Comparison of ENCODE assay signal across 12 cellular contexts in genomic region chr5:149406203-149406978, GRCh38. TPM values are rescaled to one million over a fixed set of nuclear protein-coding genes. Genes with fewer than 3 reads are reported as not detected.
DNase-seq lines count a peak whose midpoint lies in the region; ATAC-seq and TF ChIP-seq lines count a peak whose summit lies in the region.
"Had no signal": no experiment of that assay in that cellular context is flagged by ENCODE, and none has a peak within 500 bp of the region (broad histone marks: within the 10 kb centered on the region; RNA-seq: fewer than 3 reads in every experiment).

No MANE protein-coding gene starts in this region.

- no peak overlapping the region for H2BK120ac ChIP-seq in neuronal stem cell (ENCODE audit: low read depth, low read length)

- H3K9me3 Mint-ChIP-seq in WTC11: no peaks in the 10 kb centered on the region
- H3K9me3 Mint-ChIP-seq: activated naive CD4-positive, alpha-beta T cell treated with anti-CD3 and anti-CD28 coated beads for 36 hours; memory B cell had no signal

- no peak overlapping the region for H2BK5ac ChIP-seq in neuronal stem cell (ENCODE audit: low read length)

- H3K27me3 Mint-ChIP-seq in WTC11 (ENCODE audit: low read depth): no peaks in the 10 kb centered on the region; the same call in 1 of the 2 replicates

- H3K4me3 Mint-ChIP-seq in WTC11: no peak overlapping the region
- H3K4me3 Mint-ChIP-seq: activated naive CD4-positive, alpha-beta T cell treated with anti-CD3 and anti-CD28 coated beads for 36 hours; memory B cell had no signal

- peaks cover 12 to 35% of the 10 kb centered on the region in 2 donors for H3K36me3 ChIP-seq in gastroesophageal sphincter
- H3K36me3 ChIP-seq in neuronal stem cell (replicated peaks in 1 of 2; ENCODE audit: control insufficient read depth in 2 of 2, insufficient read depth in 2 of 2, low read length in 2 of 2): no peaks in the 10 kb centered on the region

- POLR2A ChIA-PET in AG04449 (lab: Yijun Ruan, JAX): interaction anchor here (0.6 to 11.1 kb wide), 19 partner anchors 8 to 144 kb away, joined by 3 to 255 read pairs (median 5); no protein-coding TSS in a partner anchor
- POLR2A ChIA-PET in WTC11 (lab: Charles Lee): interaction anchor here (0.7 kb wide), 1 partner anchor 14 kb away, joined by 3 read pairs; no protein-coding TSS in a partner anchor

- H3K14ac ChIP-seq in neuronal stem cell (ENCODE audit: low read length): no peak overlapping the region

- H3K27ac Mint-ChIP-seq in WTC11: 0 out of 2 replicates have a peak overlapping the region, but pooled peaks have one; percentile 60
- H3K27ac Mint-ChIP-seq: activated naive CD4-positive, alpha-beta T cell treated with anti-CD3 and anti-CD28 coated beads for 36 hours; memory B cell had no signal

- peak overlapping the region; percentile 32 for H3K4ac ChIP-seq in neuronal stem cell (ENCODE audit: low read length)

- no peaks in the 10 kb centered on the region for H3K36me3 Mint-ChIP-seq in WTC11
- H3K36me3 Mint-ChIP-seq: memory B cell had no signal

- H2BK15ac ChIP-seq in neuronal stem cell (ENCODE audit: low read length): peak overlapping the region; percentile 69

- no peaks in the 10 kb centered on the region for H3K79me1 ChIP-seq in neuronal stem cell (ENCODE audit: low read depth, low read length)

- TF ChIP-seq CTCF in AG04449 (IDR thresholded peaks at IDR 0.05; ENCODE audit: insufficient read depth, low read length, missing control alignments) (peak; percentile 18), WTC11 (IDR thresholded peaks at IDR 0.05) (no peak), gastroesophageal sphincter (IDR thresholded peaks at IDR 0.05) (peak in 3 of 4 experiments; percentile 32 to 42 (median 36))

- no peak overlapping the region for H3K9ac ChIP-seq in neuronal stem cell (ENCODE audit: low read depth, low read length, poor library complexity)

- 0 to 40% methylated on average over 1 to 2 of the region's 9 CpGs for WGBS in gastroesophageal sphincter (ENCODE audit: low coverage in 1 of 2), 2 donors
- WGBS in neuronal stem cell (ENCODE audit: extremely low coverage in 2 of 2, insufficient read length in 2 of 2, insufficient replicate concordance in 1 of 2), 2 donors: no CpG with 5 or more reads among the region's 9 CpGs

- no peak overlapping the region for H4K91ac ChIP-seq in neuronal stem cell (ENCODE audit: low read depth, low read length, poor library complexity)

- CTCF ChIA-PET in AG04449 (lab: Yijun Ruan, JAX) (interaction anchor here (0.9 to 35.1 kb wide), 13 partner anchors 8 to 159 kb away, joined by 3 to 737 read pairs (median 5); partner anchors contain the start of gene IL17B), WTC11 (lab: Charles Lee) (interaction anchor here (0.7 to 5.7 kb wide), 15 partner anchors 11 to 292 kb away, joined by 3 to 45 read pairs (median 5); partner anchors contain the start of gene PCYOX1L)

- H3K9me3 ChIP-seq in gastroesophageal sphincter: no peaks in the 10 kb centered on the region
- no peaks in the 10 kb centered on the region for H3K9me3 ChIP-seq in neuronal stem cell (replicated peaks in 1 of 2; ENCODE audit: control insufficient read depth in 2 of 2, insufficient read depth in 1 of 2, low read depth in 1 of 2, low read length in 2 of 2)

- no peak overlapping the region for H2AFZ ChIP-seq in neuronal stem cell (ENCODE audit: low read length)

- H3K27ac ChIP-seq in gastroesophageal sphincter (peak overlapping the region; percentile 93 to 100 (median 95)), neuronal stem cell (replicated peaks; ENCODE audit: low read length) (no peak overlapping the region)

- TF ChIP-seq POLR2A in gastroesophageal sphincter (IDR thresholded peaks at IDR 0.05): peak; percentile 98 to 99

- no peak overlapping the region for H3K4me2 ChIP-seq in neuronal stem cell (ENCODE audit: insufficient read depth, low read length, poor library complexity, severe bottlenecking)

- DNase-seq in AG04449 (ENCODE audit: low read depth, low spot score): peak; percentile 93
- peak; percentile 41 for DNase-seq in WTC11 (ENCODE audit: low spot score)
- DNase-seq in neuronal stem cell (ENCODE audit: low spot score): no peak
- DNase-seq in NCI-H1048 (lab: John Stamatoyannopoulos, UW): no peak
- DNase-seq: activated naive CD4-positive, alpha-beta T cell treated with anti-CD3 and anti-CD28 coated beads for 36 hours; NCI-H1694; T1000 had no signal

- ATAC-seq in WTC11 (peak; percentile 62), gastroesophageal sphincter (peak; percentile 90), GM21423 (IDR thresholded peaks at IDR 0.05; ENCODE audit: unreplicated experiment) (no peak), HG03565 (IDR thresholded peaks at IDR 0.05; ENCODE audit: unreplicated experiment) (no peak), HG02938 (IDR thresholded peaks at IDR 0.05; ENCODE audit: unreplicated experiment) (no peak)

- peak overlapping the region; percentile 9 for H3K23ac ChIP-seq in neuronal stem cell (ENCODE audit: low read depth, low read length, poor library complexity)

- H3K4me3 ChIP-seq in AG04449 (ENCODE audit: low read depth, low read length) (peak overlapping the region; percentile 100), gastroesophageal sphincter (peak overlapping the region; percentile 74 to 84), neuronal stem cell (ENCODE audit: low read length in 2 of 2) (no peak overlapping the region)

- H2BK12ac ChIP-seq in neuronal stem cell (ENCODE audit: low read length): no peak overlapping the region

- no peak overlapping the region for H4K8ac ChIP-seq in neuronal stem cell (ENCODE audit: low read depth, low read length)

- H3K4me1 Mint-ChIP-seq in WTC11: peaks cover 43% of the 10 kb centered on the region
- H3K4me1 Mint-ChIP-seq: memory B cell had no signal

- H3K18ac ChIP-seq in neuronal stem cell (ENCODE audit: low read length): peak overlapping the region; percentile 84

- H3K4me1 ChIP-seq in gastroesophageal sphincter (peaks cover 0 to 40% (median 8%) of the 10 kb centered on the region in 3 donors), neuronal stem cell (ENCODE audit: control insufficient read depth in 2 of 2, insufficient read depth in 1 of 2, low read depth in 1 of 2, low read length in 2 of 2) (peaks cover 18 to 20% of the 10 kb centered on the region in 2 donors)

- no peak for TF ChIP-seq EP300 in gastroesophageal sphincter (IDR thresholded peaks at IDR 0.05)

- H2AK5ac ChIP-seq in neuronal stem cell (ENCODE audit: low read depth, low read length): peak overlapping the region; percentile 43

- H3K27me3 ChIP-seq in gastroesophageal sphincter: no peaks in the 10 kb centered on the region
- peaks cover 0 to 7% (median 0%) of the 10 kb centered on the region in 3 experiments for H3K27me3 ChIP-seq in neuronal stem cell (ENCODE audit: control insufficient read depth in 3 of 3, insufficient read depth in 3 of 3, low read depth in 1 of 3, low read length in 3 of 3)

TF ChIP-seq in WTC11, 78 proteins besides CTCF, POLR2A, EP300 and RAD21:
- TF ChIP-seq ZNF121 (CRISPR knock-in tag; IDR thresholded peaks at IDR 0.05) (no peak), USF2 (CRISPR knock-in tag; IDR thresholded peaks at IDR 0.05) (peak; percentile 61), ZNF263 (CRISPR knock-in tag; IDR thresholded peaks at IDR 0.05; ENCODE audit: low read depth) (peak; percentile 85), ZNF219 (CRISPR knock-in tag; IDR thresholded peaks at IDR 0.05; ENCODE audit: borderline replicate concordance) (no peak), USF1 (CRISPR knock-in tag; IDR thresholded peaks at IDR 0.05) (peak; percentile 53; the same call in 1 of the 2 replicates), CBFB (CRISPR knock-in tag; IDR thresholded peaks at IDR 0.05; ENCODE audit: low read depth) (no peak), ATF6 (CRISPR knock-in tag; IDR thresholded peaks at IDR 0.05) (no peak)

RNA-seq across cellular contexts. Expression of gene IL17B, which starts 27.3 kb away (rescaled TPM):
- total RNA-seq in WTC11 (2021) (not detected in 3 replicates), gastroesophageal sphincter (1 to 10 TPM; 2.3 to 7.2 (median 4.0) TPM)
- not detected for polyA plus RNA-seq in neuronal stem cell (2013, experiment 1 of 2)
- polyA plus RNA-seq in neuronal stem cell (2013, experiment 2 of 2): not detected
- total RNA-seq: activated naive CD4-positive, alpha-beta T cell treated with anti-CD3 and anti-CD28 coated beads for 36 hours had no signal

RNA-seq across cellular contexts. Expression of gene PCYOX1L, which starts 48.5 kb away (rescaled TPM):
- total RNA-seq in WTC11 (2021) (8.1 to 19.2 TPM (median 17.2 TPM) in 3 replicates), gastroesophageal sphincter (1 to 10 TPM; 2.5 to 4.7 (median 3.8) TPM)
- polyA plus RNA-seq in neuronal stem cell (2013, experiment 1 of 2): 16.0 TPM
- 16.3 TPM for polyA plus RNA-seq in neuronal stem cell (2013, experiment 2 of 2)

Comparison
In these comparisons a context has a peak if more than half of its experiments do, and no peak if none do; other contexts are left out.
1. DNase-seq: peak in AG04449 (single experiment) and WTC11 (single experiment); none in neuronal stem cell (single experiment) and NCI-H1048 (single experiment).
2. H3K4me3 ChIP-seq: peak in AG04449 (single experiment) and gastroesophageal sphincter (2 of 2); none in neuronal stem cell (0 of 2).
3. ATAC-seq: peak in WTC11 (single experiment) and gastroesophageal sphincter (single experiment); none in GM21423 (single experiment), HG03565 (single experiment) and HG02938 (single experiment).